Comparison of ENCODE assay signal across 13 cellular contexts in the genomic region with DNA sequence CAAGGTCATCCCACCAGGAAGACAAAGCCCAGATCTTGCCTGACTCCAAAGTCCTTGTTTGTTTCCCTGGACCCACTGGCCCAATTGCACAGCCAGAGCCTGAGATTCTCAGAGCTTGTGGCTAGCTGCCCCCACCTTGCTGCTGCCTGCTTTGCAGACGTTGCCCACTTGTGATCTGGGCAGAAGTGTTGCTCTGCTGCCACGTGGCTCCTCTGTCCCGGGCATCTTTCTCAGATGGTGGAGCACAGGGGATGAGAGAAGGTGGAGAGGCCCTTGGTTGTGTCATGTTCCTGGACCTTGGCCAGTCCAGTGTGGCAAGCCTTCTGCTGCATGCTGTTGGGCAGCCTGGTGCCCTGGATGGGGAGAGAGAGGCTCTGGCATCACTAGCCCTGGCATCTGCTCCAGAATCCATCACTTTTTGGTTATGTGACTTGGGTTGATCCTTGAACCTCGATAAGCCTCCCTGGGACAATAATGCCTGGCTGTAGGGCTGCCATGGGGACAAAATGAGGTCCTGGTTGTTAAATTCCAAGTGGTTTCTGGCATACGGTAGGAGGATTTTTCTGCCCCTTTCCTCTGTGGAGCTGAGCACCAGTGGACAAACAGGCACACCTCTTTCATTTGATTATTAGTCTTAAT. TPM values are rescaled to one million over a fixed set of nuclear protein-coding genes. Genes with fewer than 3 reads are reported as not detected.
DNase-seq lines count a peak whose midpoint lies in the region; ATAC-seq and TF ChIP-seq lines count a peak whose summit lies in the region.
"Had no signal": no experiment of that assay in that cellular context is flagged by ENCODE, and none has a peak within 500 bp of the region (broad histone marks: within the 10 kb centered on the region; RNA-seq: fewer than 3 reads in every experiment).

No MANE protein-coding gene starts in this region.

- DNase-seq in G401 (ENCODE audit: low spot score): peak; percentile 74
- DNase-seq in body of pancreas: peak; percentile 86 to 94 (median 90)
- peak; percentile 83 to 96 (median 94) for DNase-seq in right lobe of liver
- no peak for DNase-seq in left colon
- DNase-seq in LoVo (ENCODE audit: low spot score): no peak
- no peak for DNase-seq in activated CD4-positive, alpha-beta memory T cell treated with anti-CD3 and anti-CD28 coated beads, Interleukin-2, amount 10 ng/mL, durations not matched to agents 7 days and 5 days
- DNase-seq: activated CD4-positive, CD25-positive, alpha-beta regulatory T cell; activated naive CD8-positive, alpha-beta T cell treated with anti-CD3 and anti-CD28 coated beads for 36 hours; esophagus squamous epithelium; KBM-7; NCI-H1930; stimulated activated CD4-positive, alpha-beta T cell treated with anti-CD3 and anti-CD28 coated beads, Interleukin-2, amount 100 ng/mL, for 24 hours had no signal

- TF ChIP-seq POLR2A in body of pancreas (IDR thresholded peaks at IDR 0.05) (no peak), right lobe of liver (IDR thresholded peaks at IDR 0.05) (no peak)

- no peak overlapping the region for H3K4me3 ChIP-seq in body of pancreas
- no peak overlapping the region for H3K4me3 ChIP-seq in right lobe of liver
- H3K4me3 ChIP-seq: esophagus squamous epithelium had no signal

- no peak for TF ChIP-seq CTCF in body of pancreas (IDR thresholded peaks at IDR 0.05)
- TF ChIP-seq CTCF in right lobe of liver (IDR thresholded peaks at IDR 0.05): no peak

- peaks cover 3% of the 10 kb centered on the region for H3K4me1 Mint-ChIP-seq in activated CD4-positive, alpha-beta memory T cell treated with anti-CD3 and anti-CD28 coated beads, Interleukin-2, amount 10 ng/mL, durations not matched to agents 7 days and 5 days
- H3K4me1 Mint-ChIP-seq: mesothelial cell of epicardium had no signal

- H3K9me3 ChIP-seq in body of pancreas (no peaks in the 10 kb centered on the region), right lobe of liver (no peaks in the 10 kb centered on the region)
- H3K9me3 ChIP-seq: esophagus squamous epithelium had no signal

- ATAC-seq in body of pancreas (peak; percentile 33), right lobe of liver (peak; percentile 34 to 41 (median 38)), left colon (no peak)

- CTCF ChIA-PET in activated CD4-positive, alpha-beta memory T cell treated with anti-CD3 and anti-CD28 coated beads, Interleukin-2, amount 10 ng/mL, durations not matched to agents 7 days and 5 days (lab: Charles Lee): interaction anchor here (0.6 kb wide), 1 partner anchor 47 kb away, joined by 3 read pairs; no protein-coding TSS in a partner anchor

- H3K27ac Mint-ChIP-seq in activated CD4-positive, alpha-beta memory T cell treated with anti-CD3 and anti-CD28 coated beads, Interleukin-2, amount 10 ng/mL, durations not matched to agents 7 days and 5 days: no peak overlapping the region
- H3K27ac Mint-ChIP-seq: activated naive CD8-positive, alpha-beta T cell treated with anti-CD3 and anti-CD28 coated beads for 36 hours; mesothelial cell of epicardium had no signal

- H3K27ac ChIP-seq in body of pancreas (peak overlapping the region; percentile 95 to 100 (median 98)), right lobe of liver (peak overlapping the region; percentile 33 to 82 (median 57))
- H3K27ac ChIP-seq: esophagus squamous epithelium had no signal

- no peak overlapping the region for H3K4me3 Mint-ChIP-seq in activated CD4-positive, alpha-beta memory T cell treated with anti-CD3 and anti-CD28 coated beads, Interleukin-2, amount 10 ng/mL, durations not matched to agents 7 days and 5 days
- H3K4me3 Mint-ChIP-seq: activated naive CD8-positive, alpha-beta T cell treated with anti-CD3 and anti-CD28 coated beads for 36 hours; mesothelial cell of epicardium had no signal

- POLR2A ChIA-PET in activated CD4-positive, alpha-beta memory T cell treated with anti-CD3 and anti-CD28 coated beads, Interleukin-2, amount 10 ng/mL, durations not matched to agents 7 days and 5 days (lab: Charles Lee): interaction anchor here (1.4 to 2.5 kb wide), 2 partner anchors 14 to 15 kb away, joined by 4 to 7 read pairs; a partner anchor contains a TSS

- no peaks in the 10 kb centered on the region for H3K36me3 Mint-ChIP-seq in activated CD4-positive, alpha-beta memory T cell treated with anti-CD3 and anti-CD28 coated beads, Interleukin-2, amount 10 ng/mL, durations not matched to agents 7 days and 5 days (ENCODE audit: low read depth)
- H3K36me3 Mint-ChIP-seq: activated naive CD8-positive, alpha-beta T cell treated with anti-CD3 and anti-CD28 coated beads for 36 hours; mesothelial cell of epicardium had no signal

- in situ Hi-C loops in G401 (cut with HindIII; ENCODE audit: low sequenced_read_pairs): no loop called here

- H3K36me3 ChIP-seq in body of pancreas (replicated peaks in 1 of 2; ENCODE audit: insufficient read depth in 1 of 2, low read depth in 2 of 2) (no peaks in the 10 kb centered on the region), right lobe of liver (peaks cover 0 to 18% (median 8%) of the 10 kb centered on the region in 4 donors)
- H3K36me3 ChIP-seq: esophagus squamous epithelium had no signal

- no peaks in the 10 kb centered on the region for H3K27me3 Mint-ChIP-seq in activated CD4-positive, alpha-beta memory T cell treated with anti-CD3 and anti-CD28 coated beads, Interleukin-2, amount 10 ng/mL, durations not matched to agents 7 days and 5 days
- H3K27me3 Mint-ChIP-seq: activated naive CD8-positive, alpha-beta T cell treated with anti-CD3 and anti-CD28 coated beads for 36 hours had no signal

- no peaks in the 10 kb centered on the region for H3K9me3 Mint-ChIP-seq in activated CD4-positive, alpha-beta memory T cell treated with anti-CD3 and anti-CD28 coated beads, Interleukin-2, amount 10 ng/mL, durations not matched to agents 7 days and 5 days
- H3K9me3 Mint-ChIP-seq: activated naive CD8-positive, alpha-beta T cell treated with anti-CD3 and anti-CD28 coated beads for 36 hours; mesothelial cell of epicardium had no signal

- WGBS in body of pancreas, 2 donors: 7 to 11% methylated on average over 3 to 4 of the region's 5 CpGs
- WGBS in right lobe of liver (ENCODE audit: insufficient coverage, low coverage, low lambda C conversion rate, missing lambda C conversion rate): 34% methylated on average over 2 of the region's 5 CpGs

- intact Hi-C loops in body of pancreas (cut with DNase I) (no loop called here), right lobe of liver (cut with DNase I) (no loop called here), left colon (cut with DNase I, micrococcal nuclease) (no loop called here)

- H3K27me3 ChIP-seq in body of pancreas (no peaks in the 10 kb centered on the region), right lobe of liver (no peaks in the 10 kb centered on the region)
- H3K27me3 ChIP-seq: esophagus squamous epithelium had no signal

- H3K4me1 ChIP-seq in body of pancreas (peaks cover 60% of the 10 kb centered on the region), right lobe of liver (peaks cover 0 to 39% (median 13%) of the 10 kb centered on the region in 4 donors)
- H3K4me1 ChIP-seq: esophagus squamous epithelium had no signal

RNA-seq across cellular contexts. Expression of a gene that starts 1.5 kb away (rescaled TPM):
- total RNA-seq in G401 (2014; rRNA removed; shearing (Covaris generic)): not detected in 2 replicates
- total RNA-seq in body of pancreas (10 to 100 TPM; 19.8 to 34.8 TPM), right lobe of liver (10 to 100 TPM; 25.6 to 69.6 (median 43.0) TPM), left colon (under 1 TPM; 0.31 to 0.34 TPM)
- total RNA-seq in activated CD4-positive, alpha-beta memory T cell treated with anti-CD3 and anti-CD28 coated beads, Interleukin-2, amount 10 ng/mL, durations not matched to agents 7 days and 5 days: not detected
- total RNA-seq: activated naive CD8-positive, alpha-beta T cell treated with anti-CD3 and anti-CD28 coated beads for 36 hours; esophagus squamous epithelium; mesothelial cell of epicardium had no signal

RNA-seq across cellular contexts. Expression of a gene that starts 6.2 kb away (rescaled TPM):
- 35.4 and 47.6 TPM in 2 replicates for total RNA-seq in G401 (2014; rRNA removed; shearing (Covaris generic))
- total RNA-seq in body of pancreas (10 to 100 TPM; 31.3 to 33.2 TPM), right lobe of liver (10 to 100 TPM; 40.9 to 60.8 (median 48.4) TPM), left colon (10 to 100 TPM; 39.4 to 40.3 TPM)
- 10 to 100 TPM; 55.5 to 56.1 TPM for total RNA-seq in activated CD4-positive, alpha-beta memory T cell treated with anti-CD3 and anti-CD28 coated beads, Interleukin-2, amount 10 ng/mL, durations not matched to agents 7 days and 5 days

RNA-seq across cellular contexts. Expression of a gene that starts 15.1 kb away (rescaled TPM):
- 13.1 and 22.0 TPM in 2 replicates for total RNA-seq in G401 (2014; rRNA removed; shearing (Covaris generic))
- total RNA-seq in body of pancreas (10 to 100 TPM in 1 of 2 donors, 1 to 10 TPM in 1; 4.9 to 19.4 TPM), right lobe of liver (1 to 10 TPM; 6.0 to 8.1 (median 7.1) TPM), left colon (10 to 100 TPM; 12.3 to 15.2 TPM)
- total RNA-seq in activated CD4-positive, alpha-beta memory T cell treated with anti-CD3 and anti-CD28 coated beads, Interleukin-2, amount 10 ng/mL, durations not matched to agents 7 days and 5 days: 10 to 100 TPM; 16.0 to 16.7 TPM

RNA-seq across cellular contexts. Expression of a gene that starts 25.2 kb away (rescaled TPM):
- 20.0 and 26.9 TPM in 2 replicates for total RNA-seq in G401 (2014; rRNA removed; shearing (Covaris generic))
- total RNA-seq in body of pancreas (10 to 100 TPM in 1 of 2 donors, 1 to 10 TPM in 1; 8.8 to 21.4 TPM), right lobe of liver (10 to 100 TPM in 4 of 6 experiments, 1 to 10 TPM in 2; 5.6 to 18.3 (median 15.3) TPM), left colon (10 to 100 TPM; 33.8 to 38.8 TPM)
- 10 to 100 TPM; 29.4 to 31.4 TPM for total RNA-seq in activated CD4-positive, alpha-beta memory T cell treated with anti-CD3 and anti-CD28 coated beads, Interleukin-2, amount 10 ng/mL, durations not matched to agents 7 days and 5 days

RNA-seq across cellular contexts. Expression of a gene that starts 44.9 kb away (rescaled TPM):
- not detected in 2 replicates for total RNA-seq in G401 (2014; rRNA removed; shearing (Covaris generic))
- total RNA-seq in body of pancreas (10 to 100 TPM; 13.8 to 18.7 TPM), right lobe of liver (1 to 10 TPM; 1.1 to 4.1 (median 2.5) TPM), left colon (10 to 100 TPM; 24.7 to 25.6 TPM)
- total RNA-seq in activated CD4-positive, alpha-beta memory T cell treated with anti-CD3 and anti-CD28 coated beads, Interleukin-2, amount 10 ng/mL, durations not matched to agents 7 days and 5 days: under 1 TPM in 1 of 2 experiments, not detected in 1; 0.13 TPM

Comparison
In these comparisons a context has a peak if more than half of its experiments do, and no peak if none do; other contexts are left out.
1. DNase-seq: peak in G401 (single experiment), body of pancreas (4 of 4) and right lobe of liver (3 of 3); none in left colon (0 of 2), LoVo (single experiment) and activated CD4-positive, alpha-beta memory T cell treated with anti-CD3 and anti-CD28 coated beads, Interleukin-2, amount 10 ng/mL, durations not matched to agents 7 days and 5 days (single experiment).
2. RNA of a gene that starts 1.5 kb away (total RNA-seq): 25.6 to 69.6 TPM in right lobe of liver and 19.8 to 34.8 TPM in body of pancreas; 0.31 to 0.34 TPM in left colon, not detected in G401 and not detected in activated CD4-positive, alpha-beta memory T cell treated with anti-CD3 and anti-CD28 coated beads, Interleukin-2, amount 10 ng/mL, durations not matched to agents 7 days and 5 days; every median in the first group is over 10 times any median in the second.